Comparison of ENCODE assay signal across 8 cellular contexts in the genomic region with DNA sequence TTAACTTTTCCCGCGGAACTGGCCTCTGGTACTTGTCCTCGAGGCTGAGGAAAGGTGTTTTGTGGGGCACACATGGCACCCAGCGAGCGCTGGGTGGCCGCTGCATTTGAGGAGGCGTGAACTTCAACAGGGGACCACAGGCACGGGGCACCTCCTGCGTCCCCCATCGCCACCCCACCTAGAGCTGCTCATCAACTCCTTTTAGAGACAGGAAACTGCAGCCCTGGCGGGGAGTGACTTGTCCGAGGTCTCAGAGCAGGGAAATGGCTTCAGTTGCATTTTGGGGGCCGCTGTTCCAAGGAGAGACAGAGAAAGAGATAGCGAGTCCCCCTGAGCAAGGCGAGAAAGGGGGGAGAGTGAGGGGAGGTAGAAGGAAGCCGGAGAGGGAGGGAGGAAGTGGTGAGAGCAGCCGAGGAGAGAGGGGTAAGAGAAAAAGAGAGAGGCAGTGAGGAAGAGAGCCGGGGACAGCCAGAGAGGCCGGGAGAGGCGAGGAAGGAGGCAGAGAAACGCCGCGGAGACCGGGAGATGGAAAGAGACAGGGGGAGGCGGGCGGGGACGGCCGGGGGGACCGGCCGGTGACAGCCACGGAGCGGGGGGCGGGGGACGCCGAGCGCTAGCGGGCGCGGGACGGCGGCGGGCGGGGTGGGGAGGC. TPM values are rescaled to one million over a fixed set of nuclear protein-coding genes. Genes with fewer than 3 reads are reported as not detected.
DNase-seq lines count a peak whose midpoint lies in the region; ATAC-seq and TF ChIP-seq lines count a peak whose summit lies in the region.

No MANE protein-coding gene starts in this region.

- H3K79me2 ChIP-seq in DOHH2 (ENCODE audit: control insufficient read depth, low read length) (no peaks in the 10 kb centered on the region), osteoblast (ENCODE audit: insufficient read depth, low read length) (no peaks in the 10 kb centered on the region)

- peaks cover 21% of the 10 kb centered on the region for H3K4me1 ChIP-seq in DOHH2 (ENCODE audit: control insufficient read depth, low read length)
- H3K4me1 ChIP-seq in breast epithelium: peaks cover 0 to 8% of the 10 kb centered on the region in 2 donors
- H3K4me1 ChIP-seq in osteoblast (ENCODE audit: insufficient read depth, low read length): no peaks in the 10 kb centered on the region

- H3K36me3 ChIP-seq in DOHH2 (ENCODE audit: control insufficient read depth, low read length): no peaks in the 10 kb centered on the region
- no peaks in the 10 kb centered on the region for H3K36me3 ChIP-seq in breast epithelium
- no peaks in the 10 kb centered on the region for H3K36me3 ChIP-seq in osteoblast (ENCODE audit: insufficient read depth, low read length)

- DNase-seq in HL-60 (ENCODE audit: low read depth in 1 of 2, low spot score in 1 of 2) (peak in 1 of 2 experiments; percentile 14), breast epithelium (ENCODE audit: low spot score in 2 of 2) (no peak), osteoblast (ENCODE audit: insufficient read length, low spot score, missing footprints) (peak; percentile 90), NCI-H510A treated with DMSO at 0.1 percent for 48 hours (lab: John Stamatoyannopoulos, UW) (no peak)

- H3K9me3 ChIP-seq in DOHH2 (ENCODE audit: control insufficient read depth, insufficient read depth, low read length): no peaks in the 10 kb centered on the region
- H3K9me3 ChIP-seq in breast epithelium: no peaks in the 10 kb centered on the region
- H3K9me3 ChIP-seq in osteoblast (ENCODE audit: low read depth, low read length): no peaks in the 10 kb centered on the region

- intact Hi-C loops in breast epithelium (cut with DNase I; ENCODE audit: low total_unique reads): no loop called here

- H4K20me1 ChIP-seq in DOHH2 (ENCODE audit: control insufficient read depth, insufficient read depth, low read depth, low read length): 0 out of 2 replicates have a peak, but pooled peaks cover 5% of the 10 kb centered on the region
- no peaks in the 10 kb centered on the region for H4K20me1 ChIP-seq in osteoblast (ENCODE audit: insufficient read depth, low read length)

- H2AFZ ChIP-seq in osteoblast (ENCODE audit: low read length): peak overlapping the region; percentile 62

- H3K27me3 ChIP-seq in DOHH2 (ENCODE audit: control insufficient read depth, low read length) (peaks cover 86% of the 10 kb centered on the region), HL-60 (ENCODE audit: insufficient read depth, poor library complexity, severe bottlenecking) (peaks cover 51% of the 10 kb centered on the region), breast epithelium (peaks cover 4 to 87% of the 10 kb centered on the region in 2 donors), osteoblast (ENCODE audit: insufficient read depth, low read length) (peaks cover 91% of the 10 kb centered on the region)

- H3K27ac ChIP-seq in DOHH2 (ENCODE audit: low read depth, low read length) (no peak overlapping the region), HL-60 (replicated peaks) (no peak overlapping the region), breast epithelium (no peak overlapping the region), osteoblast (ENCODE audit: low read depth, low read length) (no peak overlapping the region)

- peak overlapping the region; percentile 44 for H3K4me2 ChIP-seq in DOHH2 (ENCODE audit: low read length)
- H3K4me2 ChIP-seq in osteoblast (ENCODE audit: insufficient read depth, low read length): peak overlapping the region; percentile 63

- no peak for ATAC-seq in HG03108 (IDR thresholded peaks at IDR 0.05; ENCODE audit: unreplicated experiment)
- ATAC-seq in HG02870 (IDR thresholded peaks at IDR 0.05; ENCODE audit: unreplicated experiment): no peak
- no peak for ATAC-seq in HG02938 (IDR thresholded peaks at IDR 0.05; ENCODE audit: unreplicated experiment)

- H3K4me3 ChIP-seq in DOHH2 (ENCODE audit: low read length) (0 out of 2 replicates have a peak overlapping the region, but pooled peaks have one; percentile 29), HL-60 (replicated peaks; ENCODE audit: insufficient read depth, low read length) (peak overlapping the region; percentile 21), breast epithelium (peak overlapping the region; percentile 19 to 62 (median 30)), osteoblast (ENCODE audit: insufficient read depth, low read length) (peak overlapping the region; percentile 50)

- TF ChIP-seq CTCF in DOHH2 (IDR thresholded peaks at IDR 0.05; ENCODE audit: low read depth, low read length, poor library complexity, severe bottlenecking) (no peak), HL-60 (IDR thresholded peaks at IDR 0.05; ENCODE audit: insufficient read depth, low read length) (no peak), breast epithelium (IDR thresholded peaks at IDR 0.05) (no peak), osteoblast (IDR thresholded peaks at IDR 0.05; ENCODE audit: extremely low read depth, low read depth, low read length) (no peak)

- H3F3A ChIP-seq in DOHH2 (ENCODE audit: control insufficient read depth, insufficient read depth): no peaks in the 10 kb centered on the region; the same call in 1 of the 2 replicates

- H3K9me2 ChIP-seq in DOHH2 (replicated peaks; ENCODE audit: control insufficient read depth, low read length): no peaks in the 10 kb centered on the region

- no peak for TF ChIP-seq POLR2A in breast epithelium (IDR thresholded peaks at IDR 0.05)

RNA-seq across cellular contexts. Expression of a gene that starts 12.5 kb away (rescaled TPM):
- total RNA-seq in breast epithelium: not detected
- total RNA-seq in osteoblast: not detected in 2 replicates
